14 cellular contexts compared by ENCODE assay signal in genomic region chr12:112018571-112019237, GRCh38. TPM values are rescaled to one million over a fixed set of nuclear protein-coding genes. Genes with fewer than 3 reads are reported as not detected.
A peak's percentile ranks its signal among the peaks of the same experiment; 100 is the strongest.
DNase-seq lines count a peak whose midpoint lies in the region; ATAC-seq, FAIRE-seq and TF ChIP-seq lines count a peak whose summit lies in the region.
"Had no signal": no experiment of that assay in that cellular context is flagged by ENCODE, and none has a peak within 500 bp of the region (broad histone marks: within the 10 kb centered on the region; RNA-seq: fewer than 3 reads in every experiment).

No MANE protein-coding gene starts in this region.

- no peak for FAIRE-seq in RCC 7860 (lab: Jason Lieb, UNC)
- FAIRE-seq: A204.1 had no signal

- peaks cover 24% of the 10 kb centered on the region for H4K20me1 ChIP-seq in osteoblast (ENCODE audit: insufficient read depth, low read length)

- H3K4me3 ChIP-seq in choroid plexus epithelial cell (ENCODE audit: low read depth, low read length) = no peak overlapping the region
- no peak overlapping the region for H3K4me3 ChIP-seq in osteoblast (ENCODE audit: insufficient read depth, low read length)
- H3K4me3 ChIP-seq: colonic mucosa, left lung had no signal

- no peaks in the 10 kb centered on the region for H3K9me3 ChIP-seq in osteoblast (ENCODE audit: low read depth, low read length)
- H3K9me3 ChIP-seq: colonic mucosa, left lung had no signal

- peaks cover 91% of the 10 kb centered on the region for H3K79me2 ChIP-seq in osteoblast (ENCODE audit: insufficient read depth, low read length)

- H3K4me2 ChIP-seq in osteoblast (ENCODE audit: insufficient read depth, low read length) = peak overlapping the region; percentile 53

- peaks cover 20% of the 10 kb centered on the region for H3K4me1 ChIP-seq in osteoblast (ENCODE audit: insufficient read depth, low read length)

- TF ChIP-seq CTCF in choroid plexus epithelial cell (conservative IDR thresholded peaks at IDR 0.05; ENCODE audit: low read depth, low read length) (no peak), osteoblast (IDR thresholded peaks at IDR 0.05; ENCODE audit: extremely low read depth, low read depth, low read length) (no peak)

- no peak for ATAC-seq in GM18907 (IDR thresholded peaks at IDR 0.05; ENCODE audit: unreplicated experiment)
- ATAC-seq: left lung had no signal

- peaks cover 31% of the 10 kb centered on the region for H3K36me3 ChIP-seq in osteoblast (ENCODE audit: insufficient read depth, low read length)

- no peak overlapping the region for H2AFZ ChIP-seq in osteoblast (ENCODE audit: low read length)

- peak overlapping the region; percentile 57 for H3K27ac ChIP-seq in osteoblast (ENCODE audit: low read depth, low read length)
- H3K27ac ChIP-seq: colonic mucosa, left lung had no signal

- no peaks in the 10 kb centered on the region for H3K27me3 ChIP-seq in osteoblast (ENCODE audit: insufficient read depth, low read length)
- H3K27me3 ChIP-seq: colonic mucosa, left lung had no signal

- DNase-seq in NCI-H2029 (lab: John Stamatoyannopoulos, UW) (peak; percentile 39), NCI-H2029 treated with DMSO at 0.1 percent for 48 hours (lab: John Stamatoyannopoulos, UW) (no peak), RCC 7860 (ENCODE audit: low spot score) (peak; percentile 38), choroid plexus epithelial cell (ENCODE audit: low read depth) (peak; percentile 92), osteoblast (ENCODE audit: insufficient read length, low spot score, missing footprints) (peak; percentile 86), DMS79 treated with DMSO at 0.1 percent for 48 hours (lab: John Stamatoyannopoulos, UW) (no peak)
- no peak for DNase-seq in activated CD4-positive, alpha-beta T cell treated with anti-CD3 and anti-CD28 coated beads for 1 hour
- DNase-seq: activated CD4-positive, CD25-positive, alpha-beta regulatory T cell; colonic mucosa; H7; left lung; NCI-H82 had no signal

RNA-seq across cellular contexts. Expression of gene ERP29, which starts 5.5 kb away (rescaled TPM):
- total RNA-seq in osteoblast = 76.3 and 77.4 TPM in 2 replicates

RNA-seq across cellular contexts. Expression of gene TMEM116, which starts 5.7 kb away (rescaled TPM):
- total RNA-seq in osteoblast = 10.5 and 11.2 TPM in 2 replicates

Comparison
In these comparisons a context has a peak if more than half of its experiments do, and no peak if none do; other contexts are left out.
1. DNase-seq: peak in NCI-H2029 (single experiment), RCC 7860 (single experiment), choroid plexus epithelial cell (single experiment) and osteoblast (single experiment); none in NCI-H2029 treated with DMSO at 0.1 percent for 48 hours (single experiment), DMS79 treated with DMSO at 0.1 percent for 48 hours (single experiment) and activated CD4-positive, alpha-beta T cell treated with anti-CD3 and anti-CD28 coated beads for 1 hour (single experiment).